Comparison of ENCODE assay signal across 13 cellular contexts in the genomic region with DNA sequence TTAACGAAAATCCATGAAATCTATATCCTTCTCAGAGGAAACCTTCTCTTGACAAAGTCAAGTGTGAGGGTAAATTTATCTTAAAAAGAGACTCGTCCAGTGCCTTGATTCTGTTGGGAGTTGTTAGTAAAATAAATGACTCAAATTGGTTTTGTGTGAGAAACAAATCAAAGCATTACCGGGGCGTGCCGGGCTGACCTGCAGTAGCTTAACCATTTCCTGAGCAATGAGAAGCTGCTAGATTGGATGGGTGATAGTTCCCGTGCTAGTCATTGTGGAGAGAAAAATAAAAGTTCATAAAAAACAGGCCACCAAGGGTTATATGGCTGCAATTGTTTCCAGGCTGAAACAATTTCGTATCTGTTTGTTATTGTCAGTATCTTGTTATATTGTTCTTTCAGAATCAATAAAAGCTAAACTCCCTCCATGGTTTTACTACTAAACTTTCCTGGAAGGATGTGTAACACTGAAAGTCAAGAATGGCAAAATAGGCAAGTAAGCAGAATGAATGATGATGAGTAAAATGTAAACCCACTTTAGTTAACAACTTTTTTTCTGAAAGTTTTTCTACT.
A peak's percentile ranks its signal among the peaks of the same experiment; 100 is the strongest.
DNase-seq lines count a peak whose midpoint lies in the region; ATAC-seq lines count a peak whose summit lies in the region.
"Had no signal": no experiment of that assay in that cellular context is flagged by ENCODE, and none has a peak within 500 bp of the region (broad histone marks: within the 10 kb centered on the region; RNA-seq: fewer than 3 reads in every experiment).

No MANE protein-coding gene starts in this region.

- H3K79me2 ChIP-seq in mesendoderm (ENCODE audit: control insufficient read depth, insufficient read depth, low read length): no peaks in the 10 kb centered on the region

- no peak overlapping the region for H2AK5ac ChIP-seq in mesendoderm (ENCODE audit: low read length)

- H2BK5ac ChIP-seq in mesendoderm (ENCODE audit: low read length): no peak overlapping the region

- H3K23ac ChIP-seq in mesendoderm (ENCODE audit: low read length): no peak overlapping the region

- H3K79me1 ChIP-seq in mesendoderm (ENCODE audit: low read length): no peaks in the 10 kb centered on the region

- no peak overlapping the region for H3K27ac ChIP-seq in mesendoderm (ENCODE audit: low read depth, low read length)
- H3K27ac ChIP-seq: psoas muscle, tibial nerve had no signal

- H3K9ac ChIP-seq in mesendoderm (ENCODE audit: low read length): no peak overlapping the region

- peak overlapping the region; percentile 57 for H2BK15ac ChIP-seq in mesendoderm (replicated peaks; ENCODE audit: low read depth)

- peaks cover 2% of the 10 kb centered on the region for H3K4me1 ChIP-seq in mesendoderm (ENCODE audit: control insufficient read depth, low read depth, low read length)
- H3K4me1 ChIP-seq: psoas muscle had no signal

- ATAC-seq in GM18870 (IDR thresholded peaks at IDR 0.05; ENCODE audit: unreplicated experiment): no peak
- ATAC-seq in GM21390 (IDR thresholded peaks at IDR 0.05; ENCODE audit: unreplicated experiment): no peak

- H2BK120ac ChIP-seq in mesendoderm (ENCODE audit: low read depth, low read length): no peak overlapping the region

- DNase-seq in AG20443 (ENCODE audit: low spot score): peak; percentile 20
- peak; percentile 25 for DNase-seq in LoVo (ENCODE audit: low spot score)
- peak; percentile 41 for DNase-seq in astrocyte of the hippocampus (ENCODE audit: low read depth, low spot score)
- no peak for DNase-seq in mesendoderm
- no peak for DNase-seq in activated T-cell treated with anti-CD3 and anti-CD28 coated beads, Interleukin-2, amount 50 U/mL, for 48 hours
- DNase-seq in SHP77 (lab: John Stamatoyannopoulos, UW): no peak
- DNase-seq: anterior cingulate cortex, left ventricle myocardium superior, NCI-H510A treated with DMSO at 0.1 percent for 48 hours had no signal

- no peak overlapping the region for H4K5ac ChIP-seq in mesendoderm (ENCODE audit: low read length)

- no CpG with 5 or more reads among the region's 7 CpGs for WGBS in mesendoderm (ENCODE audit: extremely low coverage, insufficient coverage, low lambda C conversion rate)

- H3K27me3 ChIP-seq in mesendoderm (ENCODE audit: insufficient read depth, low read length, poor library complexity): no peaks in the 10 kb centered on the region

- H3K4me3 ChIP-seq in mesendoderm (ENCODE audit: low read length): no peak overlapping the region
- H3K4me3 ChIP-seq: psoas muscle, tibial nerve had no signal

- no peak overlapping the region for H4K8ac ChIP-seq in mesendoderm (ENCODE audit: low read depth, low read length)

- H3K56ac ChIP-seq in mesendoderm (ENCODE audit: low read length): no peak overlapping the region

- no peaks in the 10 kb centered on the region for H3K36me3 ChIP-seq in mesendoderm (ENCODE audit: control insufficient read depth, insufficient read depth, low read length)
- H3K36me3 ChIP-seq: tibial nerve had no signal

- H3K18ac ChIP-seq in mesendoderm (ENCODE audit: low read length): no peak overlapping the region

- H3K4ac ChIP-seq in mesendoderm (ENCODE audit: low read depth, low read length): no peak overlapping the region

- no peak overlapping the region for H3K4me2 ChIP-seq in mesendoderm (ENCODE audit: low read length)

Comparison
In these comparisons a context has a peak if more than half of its experiments do, and no peak if none do; other contexts are left out.
1. DNase-seq: peak in AG20443 (single experiment), LoVo (single experiment) and astrocyte of the hippocampus (single experiment); none in mesendoderm (single experiment), activated T-cell treated with anti-CD3 and anti-CD28 coated beads, Interleukin-2, amount 50 U/mL, for 48 hours (0 of 2) and SHP77 (0 of 2).